Comparison of ENCODE assay signal across 23 cellular contexts in genomic region chr9:88052446-88052845, GRCh38.
"Had no signal": no experiment of that assay in that cellular context is flagged by ENCODE, and none has a peak within 500 bp of the region (broad histone marks: within the 10 kb centered on the region; RNA-seq: fewer than 3 reads in every experiment).

No MANE protein-coding gene starts in this region.

- H3K9ac ChIP-seq: neural progenitor cell had no signal

- H3K9me3 Mint-ChIP-seq: activated CD4-positive, alpha-beta memory T cell treated with anti-CD3 and anti-CD28 coated beads, Interleukin-2, amount 10 ng/mL, durations not matched to agents 7 days and 5 days; activated naive CD8-positive, alpha-beta T cell treated with anti-CD3 and anti-CD28 coated beads for 36 hours; activated T-helper 17 cell treated with anti-CD3 and anti-CD28 coated beads, Interleukin-2, amount 50 U/mL, for 72 hours; central memory CD8-positive, alpha-beta T cell; stimulated activated effector memory CD8-positive, alpha-beta T cell treated with anti-CD3 and anti-CD28 coated beads, Interleukin-12 subunit alpha, Interleukin-12 subunit beta, amount 100 ng/mL, for 72 hours; T-helper 2 cell treated with Interferon-gamma antibody and Interleukin-4, amounts not matched to agents 5 μg/mL and 100 μg/mL, for 36 hours had no signal

- H3K4me1 Mint-ChIP-seq: activated T-helper 17 cell treated with anti-CD3 and anti-CD28 coated beads, Interleukin-2, amount 50 U/mL, for 72 hours; central memory CD8-positive, alpha-beta T cell had no signal

- H2AFZ ChIP-seq: neural progenitor cell had no signal

- ATAC-seq: activated T-helper 17 cell treated with anti-CD3 and anti-CD28 coated beads, Interleukin-2, amount 50 U/mL, for 72 hours; right cardiac atrium; stimulated activated effector memory CD8-positive, alpha-beta T cell treated with anti-CD3 and anti-CD28 coated beads, Interleukin-12 subunit alpha, Interleukin-12 subunit beta, amount 100 ng/mL, for 72 hours had no signal

- DNase-seq: activated CD4-positive, alpha-beta memory T cell treated with anti-CD3 and anti-CD28 coated beads, Interleukin-2, amount 10 ng/mL, durations not matched to agents 7 days and 5 days; activated CD4-positive, alpha-beta T cell treated with anti-CD3 and anti-CD28 coated beads for 48 hours; activated CD4-positive, CD25-positive, alpha-beta regulatory T cell; activated naive CD4-positive, alpha-beta T cell; activated naive CD8-positive, alpha-beta T cell treated with anti-CD3 and anti-CD28 coated beads for 36 hours; activated T-cell treated with anti-CD3 and anti-CD28 coated beads, Interleukin-2, amount 50 U/mL, for 1 hour; amniotic stem cell; brain microvascular endothelial cell; foreskin melanocyte; kidney; mesendoderm; right cardiac atrium; stimulated activated CD4-positive, alpha-beta T cell treated with anti-CD3 and anti-CD28 coated beads, Interleukin-4, amount 100 ng/mL, for 1 hour; stomach; trophoblast cell had no signal

- H3K36me3 ChIP-seq: brain microvascular endothelial cell, neural progenitor cell, prostate gland, stomach had no signal

- H3K4me2 ChIP-seq: neural progenitor cell had no signal

- H3K4me3 Mint-ChIP-seq: activated CD4-positive, alpha-beta memory T cell treated with anti-CD3 and anti-CD28 coated beads, Interleukin-2, amount 10 ng/mL, durations not matched to agents 7 days and 5 days; activated naive CD8-positive, alpha-beta T cell treated with anti-CD3 and anti-CD28 coated beads for 36 hours; activated T-helper 17 cell treated with anti-CD3 and anti-CD28 coated beads, Interleukin-2, amount 50 U/mL, for 72 hours; central memory CD8-positive, alpha-beta T cell; neural progenitor cell; stimulated activated effector memory CD8-positive, alpha-beta T cell treated with anti-CD3 and anti-CD28 coated beads, Interleukin-12 subunit alpha, Interleukin-12 subunit beta, amount 100 ng/mL, for 72 hours; T-helper 2 cell treated with Interferon-gamma antibody and Interleukin-4, amounts not matched to agents 5 μg/mL and 100 μg/mL, for 36 hours had no signal

- H3K27ac ChIP-seq: brain microvascular endothelial cell, coronary artery, neural progenitor cell, prostate gland, skin epidermis had no signal

- H3K36me3 Mint-ChIP-seq: activated naive CD8-positive, alpha-beta T cell treated with anti-CD3 and anti-CD28 coated beads for 36 hours; neural progenitor cell; stimulated activated effector memory CD8-positive, alpha-beta T cell treated with anti-CD3 and anti-CD28 coated beads, Interleukin-12 subunit alpha, Interleukin-12 subunit beta, amount 100 ng/mL, for 72 hours had no signal

- H3K4me1 ChIP-seq: neural progenitor cell, prostate gland, stomach had no signal

- FAIRE-seq: kidney had no signal

- H3K9me3 ChIP-seq: prostate gland had no signal

- H3K27ac Mint-ChIP-seq: activated CD4-positive, alpha-beta memory T cell treated with anti-CD3 and anti-CD28 coated beads, Interleukin-2, amount 10 ng/mL, durations not matched to agents 7 days and 5 days; activated naive CD8-positive, alpha-beta T cell treated with anti-CD3 and anti-CD28 coated beads for 36 hours; activated T-helper 17 cell treated with anti-CD3 and anti-CD28 coated beads, Interleukin-2, amount 50 U/mL, for 72 hours; neural progenitor cell; stimulated activated effector memory CD8-positive, alpha-beta T cell treated with anti-CD3 and anti-CD28 coated beads, Interleukin-12 subunit alpha, Interleukin-12 subunit beta, amount 100 ng/mL, for 72 hours; T-helper 2 cell treated with Interferon-gamma antibody and Interleukin-4, amounts not matched to agents 5 μg/mL and 100 μg/mL, for 36 hours had no signal

- H3K27me3 ChIP-seq: brain microvascular endothelial cell, neural progenitor cell, stomach had no signal

- H3K4me3 ChIP-seq: coronary artery, neural progenitor cell, prostate gland, skin epidermis, stomach had no signal
